Comparison of ENCODE assay signal across 8 cellular contexts in the genomic region with DNA sequence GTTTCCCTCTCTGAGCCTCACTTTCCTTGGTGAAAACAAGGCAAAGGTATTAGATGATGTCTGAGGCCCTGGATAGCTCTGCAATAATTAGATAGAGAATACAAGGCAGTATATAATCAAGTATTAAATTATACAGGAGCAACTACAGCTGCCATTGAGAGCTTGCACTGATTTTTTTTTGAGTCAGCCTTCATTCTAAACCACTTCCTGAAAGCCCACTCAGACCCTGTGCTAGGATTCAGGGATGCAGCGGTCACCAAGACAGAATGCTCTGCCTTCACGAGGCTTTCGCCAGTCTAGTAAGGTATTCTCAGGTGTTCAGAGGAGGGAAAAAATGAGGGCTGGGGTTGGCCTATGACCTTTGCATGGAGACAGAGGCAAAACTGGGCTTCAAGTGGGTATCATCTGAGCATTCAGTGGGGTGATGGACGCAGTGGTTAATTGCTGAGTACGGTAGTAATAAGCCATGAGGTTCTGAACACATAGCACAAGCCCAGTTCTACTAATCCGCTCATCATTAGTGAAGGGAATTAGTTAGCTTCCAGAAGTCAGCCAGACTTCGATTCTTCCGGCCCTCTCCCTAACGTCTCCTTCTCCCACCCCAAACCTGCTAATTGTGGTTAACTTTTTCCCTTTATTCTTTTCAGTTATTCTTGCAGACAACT. TPM values are rescaled to one million over a fixed set of nuclear protein-coding genes. Genes with fewer than 3 reads are reported as not detected.
DNase-seq lines count a peak whose midpoint lies in the region; ATAC-seq and TF ChIP-seq lines count a peak whose summit lies in the region.

No MANE protein-coding gene starts in this region.

- H3K9me3 ChIP-seq in BLaER1 treated with 17β-estradiol and CSF1 and Interleukin-3, amounts not matched to agents 10 nM and 100 nM (replicated peaks in 1 of 11) = no peaks in the 10 kb centered on the region
- H3K9me3 ChIP-seq in MG63 = no peaks in the 10 kb centered on the region

- H3K9ac ChIP-seq in BLaER1 treated with 17β-estradiol and CSF1 and Interleukin-3, amounts not matched to agents 10 nM and 100 nM = peak overlapping the region; percentile 93 to 99 (median 97); a peak in 21 of 22 replicates

- no peak for ATAC-seq in HG02759 (IDR thresholded peaks at IDR 0.05; ENCODE audit: unreplicated experiment)

- peak overlapping the region; percentile 98 for H3K4me3 Mint-ChIP-seq in osteocyte (ENCODE audit: unreplicated experiment)

- peaks cover 61 to 72% (median 68%) of the 10 kb centered on the region in 10 experiments for H3K4me1 ChIP-seq in BLaER1 treated with 17β-estradiol and CSF1 and Interleukin-3, amounts not matched to agents 10 nM and 100 nM

- peak overlapping the region in 10 of 11 experiments; percentile 94 to 99 (median 98); a peak in 18 of 22 replicates for H3K27ac ChIP-seq in BLaER1 treated with 17β-estradiol and CSF1 and Interleukin-3, amounts not matched to agents 10 nM and 100 nM

- no peaks in the 10 kb centered on the region for H3K27me3 ChIP-seq in BLaER1 treated with 17β-estradiol and CSF1 and Interleukin-3, amounts not matched to agents 10 nM and 100 nM
- H3K27me3 ChIP-seq in MG63 = no peaks in the 10 kb centered on the region

- TF ChIP-seq CTCF in choroid plexus epithelial cell (conservative IDR thresholded peaks at IDR 0.05; ENCODE audit: low read depth, low read length) (no peak), osteocyte (IDR thresholded peaks at IDR 0.05) (no peak)

- peak overlapping the region; percentile 78 to 96 (median 88) for H3K4me3 ChIP-seq in BLaER1 treated with 17β-estradiol and CSF1 and Interleukin-3, amounts not matched to agents 10 nM and 100 nM
- H3K4me3 ChIP-seq in MG63 (peak overlapping the region; percentile 64), choroid plexus epithelial cell (ENCODE audit: low read depth, low read length) (peak overlapping the region; percentile 76)

- peaks cover 9 to 43% (median 29%) of the 10 kb centered on the region in 11 experiments; a peak in 17 of 22 replicates for H3K36me3 ChIP-seq in BLaER1 treated with 17β-estradiol and CSF1 and Interleukin-3, amounts not matched to agents 10 nM and 100 nM
- peaks cover 8% of the 10 kb centered on the region; the same call in 1 of the 2 replicates for H3K36me3 ChIP-seq in MG63

- no peaks in the 10 kb centered on the region for H3K27me3 Mint-ChIP-seq in osteocyte (ENCODE audit: unreplicated experiment)

- H3K4me1 Mint-ChIP-seq in osteocyte (ENCODE audit: unreplicated experiment) = peaks cover 68% of the 10 kb centered on the region

- peak overlapping the region; percentile 100 for H3K27ac Mint-ChIP-seq in osteocyte (ENCODE audit: unreplicated experiment)

- DNase-seq in MG63 = no peak
- no peak for DNase-seq in choroid plexus epithelial cell (ENCODE audit: low read depth)
- DNase-seq in osteocyte (ENCODE audit: extremely low spot score, unreplicated experiment) = no peak
- no peak for DNase-seq in superior temporal gyrus (ENCODE audit: extremely low spot score)
- no peak for DNase-seq in NCI-H510A treated with DMSO at 0.1 percent for 48 hours (lab: John Stamatoyannopoulos, UW)
- DNase-seq in hippocampal formation (lab: John Stamatoyannopoulos, UW) = no peak

- H3K4me2 ChIP-seq in BLaER1 treated with 17β-estradiol and CSF1 and Interleukin-3, amounts not matched to agents 10 nM and 100 nM = peak overlapping the region; percentile 87 to 99 (median 96)

- peaks cover 53 to 70% (median 66%) of the 10 kb centered on the region in 11 experiments for H4K20me1 ChIP-seq in BLaER1 treated with 17β-estradiol and CSF1 and Interleukin-3, amounts not matched to agents 10 nM and 100 nM

- H3K36me3 Mint-ChIP-seq in osteocyte (ENCODE audit: unreplicated experiment) = peaks cover 25% of the 10 kb centered on the region

- H3K9me3 Mint-ChIP-seq in osteocyte (ENCODE audit: unreplicated experiment) = no peaks in the 10 kb centered on the region

RNA-seq across cellular contexts. Expression of a gene that starts 3.6 kb away (rescaled TPM):
- total RNA-seq in MG63 (2014; rRNA removed; shearing (Covaris generic); ENCODE audit: low replicate concordance) = 21.1 and 42.2 TPM in 2 replicates
- total RNA-seq in osteocyte = 130 and 139 TPM in 2 replicates
